Comparison of ENCODE assay signal across 1 cellular context in the genomic region with DNA sequence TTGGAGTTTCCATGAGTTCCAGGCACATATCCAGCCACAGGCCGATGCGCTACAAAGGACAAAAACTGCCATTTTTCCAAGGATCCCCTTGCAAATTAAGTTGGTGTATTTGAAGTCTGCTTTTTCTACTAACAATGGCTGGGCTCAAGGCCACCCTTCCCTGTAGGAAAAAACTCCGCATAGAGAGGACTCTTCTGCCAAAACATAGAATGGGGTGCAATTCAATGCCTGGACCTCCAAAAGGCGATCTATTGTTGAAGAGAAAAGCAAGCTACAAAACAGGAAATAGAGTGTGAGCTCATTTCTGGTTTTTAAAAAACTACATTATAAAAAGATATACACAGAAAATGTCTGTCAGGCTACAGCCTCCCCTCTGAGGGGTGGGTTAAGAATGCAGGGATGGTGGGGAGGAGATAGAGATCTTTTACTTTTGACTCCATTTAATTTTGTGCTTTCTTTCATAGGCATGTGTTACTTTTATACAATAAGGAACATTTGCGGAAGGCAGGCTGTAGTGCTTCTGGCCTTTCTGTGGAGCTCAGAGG.
TF ChIP-seq lines count a peak whose summit lies in the region.

No MANE protein-coding gene starts in this region.

TF ChIP-seq in GM23338, 12 proteins besides CTCF, POLR2A, EP300 and RAD21 (continued from another document):
- TF ChIP-seq, protein P1, sequence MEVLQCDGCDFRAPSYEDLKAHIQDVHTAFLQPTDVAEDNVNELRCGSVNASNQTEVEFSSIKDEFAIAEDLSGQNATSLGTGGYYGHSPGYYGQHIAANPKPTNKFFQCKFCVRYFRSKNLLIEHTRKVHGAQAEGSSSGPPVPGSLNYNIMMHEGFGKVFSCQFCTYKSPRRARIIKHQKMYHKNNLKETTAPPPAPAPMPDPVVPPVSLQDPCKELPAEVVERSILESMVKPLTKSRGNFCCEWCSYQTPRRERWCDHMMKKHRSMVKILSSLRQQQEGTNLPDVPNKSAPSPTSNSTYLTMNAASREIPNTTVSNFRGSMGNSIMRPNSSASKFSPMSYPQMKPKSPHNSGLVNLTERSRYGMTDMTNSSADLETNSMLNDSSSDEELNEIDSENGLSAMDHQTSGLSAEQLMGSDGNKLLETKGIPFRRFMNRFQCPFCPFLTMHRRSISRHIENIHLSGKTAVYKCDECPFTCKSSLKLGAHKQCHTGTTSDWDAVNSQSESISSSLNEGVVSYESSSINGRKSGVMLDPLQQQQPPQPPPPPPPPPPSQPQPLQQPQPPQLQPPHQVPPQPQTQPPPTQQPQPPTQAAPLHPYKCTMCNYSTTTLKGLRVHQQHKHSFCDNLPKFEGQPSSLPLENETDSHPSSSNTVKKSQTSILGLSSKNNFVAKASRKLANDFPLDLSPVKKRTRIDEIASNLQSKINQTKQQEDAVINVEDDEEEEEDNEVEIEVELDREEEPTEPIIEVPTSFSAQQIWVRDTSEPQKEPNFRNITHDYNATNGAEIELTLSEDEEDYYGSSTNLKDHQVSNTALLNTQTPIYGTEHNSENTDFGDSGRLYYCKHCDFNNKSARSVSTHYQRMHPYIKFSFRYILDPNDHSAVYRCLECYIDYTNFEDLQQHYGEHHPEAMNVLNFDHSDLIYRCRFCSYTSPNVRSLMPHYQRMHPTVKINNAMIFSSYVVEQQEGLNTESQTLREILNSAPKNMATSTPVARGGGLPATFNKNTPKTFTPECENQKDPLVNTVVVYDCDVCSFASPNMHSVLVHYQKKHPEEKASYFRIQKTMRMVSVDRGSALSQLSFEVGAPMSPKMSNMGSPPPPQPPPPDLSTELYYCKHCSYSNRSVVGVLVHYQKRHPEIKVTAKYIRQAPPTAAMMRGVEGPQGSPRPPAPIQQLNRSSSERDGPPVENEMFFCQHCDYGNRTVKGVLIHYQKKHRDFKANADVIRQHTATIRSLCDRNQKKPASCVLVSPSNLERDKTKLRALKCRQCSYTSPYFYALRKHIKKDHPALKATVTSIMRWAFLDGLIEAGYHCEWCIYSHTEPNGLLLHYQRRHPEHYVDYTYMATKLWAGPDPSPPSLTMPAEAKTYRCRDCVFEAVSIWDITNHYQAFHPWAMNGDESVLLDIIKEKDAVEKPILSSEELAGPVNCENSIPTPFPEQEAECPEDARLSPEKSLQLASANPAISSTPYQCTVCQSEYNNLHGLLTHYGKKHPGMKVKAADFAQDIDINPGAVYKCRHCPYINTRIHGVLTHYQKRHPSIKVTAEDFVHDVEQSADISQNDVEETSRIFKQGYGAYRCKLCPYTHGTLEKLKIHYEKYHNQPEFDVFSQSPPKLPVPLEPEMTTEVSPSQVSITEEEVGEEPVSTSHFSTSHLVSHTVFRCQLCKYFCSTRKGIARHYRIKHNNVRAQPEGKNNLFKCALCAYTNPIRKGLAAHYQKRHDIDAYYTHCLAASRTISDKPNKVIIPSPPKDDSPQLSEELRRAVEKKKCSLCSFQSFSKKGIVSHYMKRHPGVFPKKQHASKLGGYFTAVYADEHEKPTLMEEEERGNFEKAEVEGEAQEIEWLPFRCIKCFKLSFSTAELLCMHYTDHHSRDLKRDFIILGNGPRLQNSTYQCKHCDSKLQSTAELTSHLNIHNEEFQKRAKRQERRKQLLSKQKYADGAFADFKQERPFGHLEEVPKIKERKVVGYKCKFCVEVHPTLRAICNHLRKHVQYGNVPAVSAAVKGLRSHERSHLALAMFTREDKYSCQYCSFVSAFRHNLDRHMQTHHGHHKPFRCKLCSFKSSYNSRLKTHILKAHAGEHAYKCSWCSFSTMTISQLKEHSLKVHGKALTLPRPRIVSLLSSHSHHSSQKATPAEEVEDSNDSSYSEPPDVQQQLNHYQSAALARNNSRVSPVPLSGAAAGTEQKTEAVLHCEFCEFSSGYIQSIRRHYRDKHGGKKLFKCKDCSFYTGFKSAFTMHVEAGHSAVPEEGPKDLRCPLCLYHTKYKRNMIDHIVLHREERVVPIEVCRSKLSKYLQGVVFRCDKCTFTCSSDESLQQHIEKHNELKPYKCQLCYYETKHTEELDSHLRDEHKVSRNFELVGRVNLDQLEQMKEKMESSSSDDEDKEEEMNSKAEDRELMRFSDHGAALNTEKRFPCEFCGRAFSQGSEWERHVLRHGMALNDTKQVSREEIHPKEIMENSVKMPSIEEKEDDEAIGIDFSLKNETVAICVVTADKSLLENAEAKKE (CRISPR knock-in tag; IDR thresholded peaks at IDR 0.05): no peak
- TF ChIP-seq CREB1 (CRISPR knock-in tag; IDR thresholded peaks at IDR 0.05; ENCODE audit: low read depth): no peak
- TF ChIP-seq EZH2 (IDR thresholded peaks at IDR 0.05; ENCODE audit: low read depth, unreplicated experiment): no peak
- TF ChIP-seq, protein P2, sequence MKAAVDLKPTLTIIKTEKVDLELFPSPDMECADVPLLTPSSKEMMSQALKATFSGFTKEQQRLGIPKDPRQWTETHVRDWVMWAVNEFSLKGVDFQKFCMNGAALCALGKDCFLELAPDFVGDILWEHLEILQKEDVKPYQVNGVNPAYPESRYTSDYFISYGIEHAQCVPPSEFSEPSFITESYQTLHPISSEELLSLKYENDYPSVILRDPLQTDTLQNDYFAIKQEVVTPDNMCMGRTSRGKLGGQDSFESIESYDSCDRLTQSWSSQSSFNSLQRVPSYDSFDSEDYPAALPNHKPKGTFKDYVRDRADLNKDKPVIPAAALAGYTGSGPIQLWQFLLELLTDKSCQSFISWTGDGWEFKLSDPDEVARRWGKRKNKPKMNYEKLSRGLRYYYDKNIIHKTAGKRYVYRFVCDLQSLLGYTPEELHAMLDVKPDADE (IDR thresholded peaks at IDR 0.05): no peak
- TF ChIP-seq EZH2phosphoT487 (IDR thresholded peaks at IDR 0.05; ENCODE audit: unreplicated experiment): no peak
- TF ChIP-seq ZNF114 (CRISPR knock-in tag; IDR thresholded peaks at IDR 0.05): no peak
- TF ChIP-seq, protein P3, sequence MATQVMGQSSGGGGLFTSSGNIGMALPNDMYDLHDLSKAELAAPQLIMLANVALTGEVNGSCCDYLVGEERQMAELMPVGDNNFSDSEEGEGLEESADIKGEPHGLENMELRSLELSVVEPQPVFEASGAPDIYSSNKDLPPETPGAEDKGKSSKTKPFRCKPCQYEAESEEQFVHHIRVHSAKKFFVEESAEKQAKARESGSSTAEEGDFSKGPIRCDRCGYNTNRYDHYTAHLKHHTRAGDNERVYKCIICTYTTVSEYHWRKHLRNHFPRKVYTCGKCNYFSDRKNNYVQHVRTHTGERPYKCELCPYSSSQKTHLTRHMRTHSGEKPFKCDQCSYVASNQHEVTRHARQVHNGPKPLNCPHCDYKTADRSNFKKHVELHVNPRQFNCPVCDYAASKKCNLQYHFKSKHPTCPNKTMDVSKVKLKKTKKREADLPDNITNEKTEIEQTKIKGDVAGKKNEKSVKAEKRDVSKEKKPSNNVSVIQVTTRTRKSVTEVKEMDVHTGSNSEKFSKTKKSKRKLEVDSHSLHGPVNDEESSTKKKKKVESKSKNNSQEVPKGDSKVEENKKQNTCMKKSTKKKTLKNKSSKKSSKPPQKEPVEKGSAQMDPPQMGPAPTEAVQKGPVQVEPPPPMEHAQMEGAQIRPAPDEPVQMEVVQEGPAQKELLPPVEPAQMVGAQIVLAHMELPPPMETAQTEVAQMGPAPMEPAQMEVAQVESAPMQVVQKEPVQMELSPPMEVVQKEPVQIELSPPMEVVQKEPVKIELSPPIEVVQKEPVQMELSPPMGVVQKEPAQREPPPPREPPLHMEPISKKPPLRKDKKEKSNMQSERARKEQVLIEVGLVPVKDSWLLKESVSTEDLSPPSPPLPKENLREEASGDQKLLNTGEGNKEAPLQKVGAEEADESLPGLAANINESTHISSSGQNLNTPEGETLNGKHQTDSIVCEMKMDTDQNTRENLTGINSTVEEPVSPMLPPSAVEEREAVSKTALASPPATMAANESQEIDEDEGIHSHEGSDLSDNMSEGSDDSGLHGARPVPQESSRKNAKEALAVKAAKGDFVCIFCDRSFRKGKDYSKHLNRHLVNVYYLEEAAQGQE (IDR thresholded peaks at IDR 0.05; ENCODE audit: unreplicated experiment): no peak
- TF ChIP-seq STAT1 (IDR thresholded peaks at IDR 0.05; ENCODE audit: unreplicated experiment): no peak
